In the genomic region with DNA sequence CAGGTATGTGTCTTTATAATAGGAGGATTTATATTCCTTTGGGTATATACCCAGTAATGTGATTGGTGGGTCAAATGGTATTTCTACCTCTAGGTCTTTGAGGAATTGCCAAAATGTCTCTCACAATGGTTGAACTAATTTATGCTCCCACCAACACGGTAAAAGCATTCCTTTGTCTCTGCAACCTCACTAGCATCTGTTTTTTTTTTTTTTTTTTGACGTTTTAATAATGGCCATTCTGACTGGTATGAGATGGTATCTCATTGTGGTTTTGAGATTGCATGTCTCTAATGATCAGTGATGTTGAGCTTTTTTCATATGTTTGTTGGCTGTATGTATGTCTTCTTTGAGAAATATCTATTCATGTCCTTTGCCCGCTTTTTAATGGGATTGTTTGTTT, we compare ENCODE assay signal across 26 cellular contexts.
"Had no signal": no experiment of that assay in that cellular context is flagged by ENCODE, and none has a peak within 500 bp of the region (broad histone marks: within the 10 kb centered on the region; RNA-seq: fewer than 3 reads in every experiment).

No MANE protein-coding gene starts in this region.

- H3K4me1 ChIP-seq: stomach, suprapubic skin, testis, thyroid gland, tibial artery, tibial nerve, transverse colon, upper lobe of left lung, upper lobe of right lung, uterus, vagina had no signal

- H3K9me3 ChIP-seq: testis, thoracic aorta, thyroid gland, tibial artery, tibial nerve, transverse colon, upper lobe of left lung, upper lobe of right lung, uterus, vagina had no signal

- H3K27ac ChIP-seq: stomach, suprapubic skin, testis, thoracic aorta, thyroid gland, tibial artery, tibial nerve, transverse colon, upper lobe of left lung, upper lobe of right lung, uterus, vagina had no signal

- ATAC-seq: stimulated activated effector memory CD8-positive, alpha-beta T cell treated with anti-CD3 and anti-CD28 coated beads, Interleukin-12 subunit alpha, Interleukin-12 subunit beta, amount 100 ng/mL, for 72 hours; stimulated activated memory B cell treated with anti-CD40 and anti-IgM and Interleukin-4, amounts not matched to agents 10 μg/mL and 1 μg/mL and 100 μg/mL, for 72 hours; stimulated activated naive B cell treated with anti-CD40 and anti-IgM and Interleukin-4, amounts not matched to agents 10 μg/mL and 1 μg/mL and 100 μg/mL, for 72 hours; stimulated activated naive CD8-positive, alpha-beta T cell treated with anti-CD3 and anti-CD28 coated beads, Interleukin-15, amount 100 ng/mL, for 72 hours; stimulated activated naive CD8-positive, alpha-beta T cell treated with anti-CD3 and anti-CD28 coated beads, Interleukin-15, Interleukin-2, amounts not matched to agents 100 U/mL and 50 U/mL, for 24 hours; upper lobe of right lung had no signal

- DNase-seq: stimulated activated CD4-positive, alpha-beta T cell treated with anti-CD3 and anti-CD28 coated beads, Interleukin-2, amount 100 ng/mL, for 48 hours; stimulated activated CD4-positive, alpha-beta T cell treated with anti-CD3 and anti-CD28 coated beads, Interleukin-4, amount 100 ng/mL, for 1 hour; stimulated activated CD4-positive, alpha-beta T cell treated with anti-CD3 and anti-CD28 coated beads, Interleukin-4, amount 100 ng/mL, for 24 hours; stimulated activated CD4-positive, alpha-beta T cell treated with anti-CD3 and anti-CD28 coated beads, Interleukin-4, amount 100 ng/mL, for 4 hours; stimulated activated CD8-positive, alpha-beta memory T cell treated with anti-CD3 and anti-CD28 coated beads, Interleukin-4, amount 100 ng/mL, for 48 hours; stimulated activated naive B cell treated with anti-CD40 and anti-IgM and Interleukin-4, amounts not matched to agents 10 μg/mL and 1 μg/mL and 100 μg/mL, for 72 hours; stimulated activated naive CD4-positive, alpha-beta T cell; stimulated activated naive CD4-positive, alpha-beta T cell treated with Interleukin-2 at 50 U/mL for 16 hours; stimulated activated naive CD8-positive, alpha-beta T cell treated with anti-CD3 and anti-CD28 coated beads, Interleukin-15, amount 100 ng/mL, for 72 hours; stimulated activated naive CD8-positive, alpha-beta T cell treated with anti-CD3 and anti-CD28 coated beads, Interleukin-15, Interleukin-2, amounts not matched to agents 100 U/mL and 50 U/mL, for 24 hours; stomach; substantia nigra; testis; thyroid gland; tibial artery; transverse colon; trophoblast cell; upper lobe of left lung; upper lobe of right lung; uterus had no signal

- H3K4me3 ChIP-seq: stomach, suprapubic skin, testis, thoracic aorta, thyroid gland, tibial artery, tibial nerve, transverse colon, upper lobe of left lung, upper lobe of right lung, uterus, vagina had no signal

- H3K36me3 ChIP-seq: stomach, suprapubic skin, thoracic aorta, thyroid gland, tibial artery, tibial nerve, transverse colon, upper lobe of left lung, upper lobe of right lung, uterus, vagina had no signal

- H3K27me3 ChIP-seq: stomach, suprapubic skin, testis, thyroid gland, tibial artery, transverse colon, upper lobe of left lung, upper lobe of right lung, uterus, vagina had no signal
